19 cellular contexts compared by ENCODE assay signal in the genomic region with DNA sequence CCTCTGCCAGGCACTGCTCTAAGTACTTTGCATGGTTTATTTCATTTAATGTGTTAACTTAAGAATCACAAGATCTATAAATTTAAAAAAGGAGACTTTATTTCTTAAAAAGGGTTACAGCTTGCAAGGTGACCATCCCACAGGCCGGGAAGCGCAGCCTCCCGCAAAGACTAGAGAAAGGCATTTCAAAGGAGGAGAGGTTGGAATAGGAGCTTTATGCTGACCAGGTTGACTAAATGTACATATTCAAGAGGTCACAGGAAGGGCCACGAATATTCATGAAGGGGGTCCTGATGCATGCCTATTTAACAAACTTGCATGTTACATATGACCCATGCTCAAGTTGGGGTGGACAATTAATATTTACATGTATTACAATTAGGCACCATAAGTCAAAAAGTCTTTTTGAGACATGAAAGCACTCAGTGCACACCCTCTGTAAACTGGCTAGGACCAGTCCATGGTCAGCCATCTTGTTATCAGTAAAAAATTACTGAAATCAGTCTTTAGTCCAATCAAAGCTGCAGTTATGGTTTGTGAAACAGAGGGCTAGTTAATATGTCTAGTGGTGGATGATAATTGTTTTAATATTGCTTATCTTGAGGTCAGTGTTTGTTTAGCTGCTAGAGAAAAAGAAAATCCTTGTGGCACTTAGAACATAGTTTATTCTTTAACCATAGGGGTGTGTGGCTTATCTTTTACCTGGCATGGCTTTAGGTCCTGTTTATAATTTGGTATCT.
"Had no signal": no experiment of that assay in that cellular context is flagged by ENCODE, and none has a peak within 500 bp of the region (broad histone marks: within the 10 kb centered on the region; RNA-seq: fewer than 3 reads in every experiment).

No MANE protein-coding gene starts in this region.

- H3K27ac ChIP-seq: adrenal gland, ascending aorta, neutrophil, right lobe of liver, skin epidermis, stomach, suprapubic skin, tibial nerve, WERI-Rb-1 had no signal

- DNase-seq: activated naive CD4-positive, alpha-beta T cell; activated T-cell treated with anti-CD3 and anti-CD28 coated beads, Interleukin-2, amount 50 U/mL, for 24 hours; adrenal gland; effector memory CD4-positive, alpha-beta T cell; glutamatergic neuron; hippocampal formation; left ventricle myocardium superior; right lobe of liver; stimulated activated CD4-positive, alpha-beta T cell treated with anti-CD3 and anti-CD28 coated beads, Interleukin-2, amount 100 ng/mL, for 24 hours; stomach; WERI-Rb-1 had no signal

- H3K9me3 ChIP-seq: adrenal gland, ascending aorta, neutrophil, right lobe of liver, stomach, suprapubic skin, tibial nerve had no signal

- H3K4me1 ChIP-seq: adrenal gland, ascending aorta, right lobe of liver, suprapubic skin, tibial nerve had no signal

- H3K27me3 ChIP-seq: adrenal gland, ascending aorta, neutrophil, right lobe of liver, stomach, suprapubic skin, tibial nerve had no signal

- H3K36me3 ChIP-seq: adrenal gland, ascending aorta, neutrophil, right lobe of liver, stomach, suprapubic skin, tibial nerve, WERI-Rb-1 had no signal

- ATAC-seq: activated T-helper 17 cell treated with anti-CD3 and anti-CD28 coated beads, Interleukin-2, amount 50 U/mL, for 72 hours; esophagus mucosa; left ventricle myocardium superior; right lobe of liver; stimulated activated memory B cell treated with anti-CD40 and anti-IgM and Interleukin-4, amounts not matched to agents 10 μg/mL and 1 μg/mL and 100 μg/mL, for 72 hours had no signal

- H3K4me3 ChIP-seq: adrenal gland, ascending aorta, right lobe of liver, skin epidermis, stomach, suprapubic skin, tibial nerve had no signal
